36 cellular contexts compared by ENCODE assay signal in the genomic region with DNA sequence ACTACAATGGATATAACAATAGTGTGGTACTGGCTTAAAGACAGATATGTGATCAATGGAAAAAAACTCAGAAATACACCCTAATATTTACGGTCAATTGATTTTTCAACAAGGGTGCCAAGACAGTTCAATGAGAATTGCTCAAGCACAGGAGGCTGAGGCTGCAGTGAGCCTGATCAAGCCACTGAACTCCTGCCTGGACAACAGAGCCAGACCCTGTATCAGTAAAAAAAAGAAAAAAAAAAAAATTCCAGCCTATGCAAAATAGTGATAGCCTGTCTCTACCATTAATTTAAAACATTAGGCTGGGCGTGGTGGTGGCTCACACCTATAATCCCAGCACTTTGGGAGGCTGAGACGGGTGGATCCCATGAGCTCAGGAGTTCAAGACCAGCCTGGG.
"Had no signal": no experiment of that assay in that cellular context is flagged by ENCODE, and none has a peak within 500 bp of the region (broad histone marks: within the 10 kb centered on the region; RNA-seq: fewer than 3 reads in every experiment).

No MANE protein-coding gene starts in this region.

- H3K4me3 ChIP-seq: MG63 had no signal

- H3K9me3 ChIP-seq: MG63 had no signal

- H3K27me3 ChIP-seq: MG63 had no signal

- DNase-seq: MG63, MM.1S, MV-4-11, NCI-H1048, NCI-H1092, NCI-H1092 treated with DMSO at 0.1 percent for 48 hours, NCI-H1105, NCI-H1105 treated with DMSO at 0.1 percent for 48 hours, NCI-H1417, NCI-H1417 treated with DMSO at 0.1 percent for 48 hours, NCI-H1436, NCI-H1436 treated with DMSO at 0.1 percent for 48 hours, NCI-H146, NCI-H1694, NCI-H1694 treated with DMSO at 0.1 percent for 48 hours, NCI-H187, NCI-H187 treated with DMSO at 0.1 percent for 48 hours, NCI-H1930, NCI-H2029, NCI-H2029 treated with DMSO at 0.1 percent for 48 hours, NCI-H2081, NCI-H2081 treated with DMSO at 0.1 percent for 48 hours, NCI-H2107, NCI-H2171, NCI-H2171 treated with DMSO at 0.1 percent for 48 hours, NCI-H2227 treated with DMSO at 0.1 percent for 48 hours, NCI-H226, NCI-H345, NCI-H446, NCI-H446 treated with DMSO at 0.1 percent for 48 hours, NCI-H510A, NCI-H510A treated with DMSO at 0.1 percent for 48 hours, NCI-H524, NCI-H524 treated with DMSO at 0.1 percent for 48 hours, NCI-H526, NCI-H526 treated with DMSO at 0.1 percent for 48 hours had no signal
